14 cellular contexts compared by ENCODE assay signal in the genomic region with DNA sequence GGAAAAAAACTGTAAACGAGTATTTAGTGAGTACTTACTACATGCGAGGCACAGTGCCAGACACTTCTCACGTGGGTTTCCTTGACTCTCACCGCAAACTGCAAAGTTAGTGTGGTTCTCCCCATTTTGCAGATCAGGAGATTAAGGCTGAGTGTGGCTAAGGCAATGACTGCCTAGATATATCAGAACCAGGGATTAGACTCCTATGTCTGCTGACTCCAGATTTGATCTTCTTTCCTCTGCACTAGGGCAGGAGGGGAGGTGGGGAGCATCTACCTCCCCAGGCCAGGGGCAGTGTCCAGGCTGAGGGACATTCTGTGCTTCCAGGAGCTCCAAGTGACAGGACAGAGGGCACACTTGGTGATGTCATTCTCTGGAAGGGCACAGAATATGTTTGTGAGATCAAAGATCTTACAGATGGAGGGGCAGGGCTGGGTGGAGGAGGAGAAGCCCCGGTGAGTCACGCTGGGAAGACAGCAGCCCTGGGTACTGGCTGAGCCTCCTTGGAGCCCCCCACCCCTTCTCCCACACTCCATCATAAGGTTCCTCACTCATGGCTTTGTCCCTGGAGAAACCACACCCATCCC.
DNase-seq lines count a peak whose midpoint lies in the region; ATAC-seq, FAIRE-seq and TF ChIP-seq lines count a peak whose summit lies in the region.
"Had no signal": no experiment of that assay in that cellular context is flagged by ENCODE, and none has a peak within 500 bp of the region (broad histone marks: within the 10 kb centered on the region; RNA-seq: fewer than 3 reads in every experiment).

No MANE protein-coding gene starts in this region.

- FAIRE-seq in endothelial cell of umbilical vein (lab: Jason Lieb, UNC) (peak; percentile 49), H54 (lab: Jason Lieb, UNC) (no peak)

- H3K9me3 ChIP-seq in endothelial cell of umbilical vein (replicated peaks; ENCODE audit: control insufficient read depth, insufficient read depth, low read length) = no peaks in the 10 kb centered on the region
- H3K9me3 ChIP-seq: neutrophil, tibial artery had no signal

- H3K4me3 ChIP-seq in endothelial cell of umbilical vein (replicated peaks in 1 of 3; ENCODE audit: insufficient read depth in 1 of 3, low read depth in 1 of 3, low read length in 3 of 3) = no peak overlapping the region
- H3K4me3 ChIP-seq: tibial artery had no signal

- ATAC-seq in natural killer cell treated with Interleukin-12 subunit alpha and Interleukin-12 subunit beta and Interleukin-15 and Interleukin-18, amount 100 ng/mL, for 72 hours = peak; percentile 17 to 44
- no peak for ATAC-seq in GM21367 (IDR thresholded peaks at IDR 0.05; ENCODE audit: unreplicated experiment)

- H3K36me3 ChIP-seq in endothelial cell of umbilical vein (ENCODE audit: control insufficient read depth in 2 of 2, extremely low read depth in 1 of 2, insufficient read depth in 2 of 2, low read length in 2 of 2) = no peaks in the 10 kb centered on the region
- H3K36me3 ChIP-seq: neutrophil, tibial artery had no signal

- H3K79me2 ChIP-seq in endothelial cell of umbilical vein (ENCODE audit: control insufficient read depth, insufficient read depth, low read length) = no peaks in the 10 kb centered on the region

- dilution Hi-C loops in endothelial cell of umbilical vein (cut with MboI; ENCODE audit: extremely low pct_ligation_motif_present, low sequenced_read_pairs) = no loop called here

- peak overlapping the region; percentile 81 for H2AFZ ChIP-seq in endothelial cell of umbilical vein (ENCODE audit: low read depth, low read length)

- peaks cover 0 to 14% of the 10 kb centered on the region in 2 donors for H3K27me3 Mint-ChIP-seq in natural killer cell treated with Interleukin-12 subunit alpha and Interleukin-12 subunit beta and Interleukin-15 and Interleukin-18, amount 100 ng/mL, for 72 hours

- POLR2A ChIA-PET in endothelial cell of umbilical vein (lab: Charles Lee) = no interaction called here

- no TSS peak for BruUV-seq in endothelial cell of umbilical vein (replicated peaks; lab: Mats Ljungman, UMichigan)

- H3K36me3 Mint-ChIP-seq in natural killer cell treated with Interleukin-12 subunit alpha and Interleukin-12 subunit beta and Interleukin-15 and Interleukin-18, amount 100 ng/mL, for 72 hours = no peaks in the 10 kb centered on the region

- no peak for TF ChIP-seq CTCF in endothelial cell of umbilical vein (IDR thresholded peaks at IDR 0.05; ENCODE audit: extremely low read depth in 1 of 2, insufficient read depth in 1 of 2, low read depth in 1 of 2, low read length in 2 of 2)

- H3K27me3 ChIP-seq in endothelial cell of umbilical vein (ENCODE audit: control insufficient read depth in 2 of 2, insufficient read depth in 2 of 2, low read length in 2 of 2) = no peaks in the 10 kb centered on the region
- H3K27me3 ChIP-seq: neutrophil, tibial artery had no signal

- CTCF ChIA-PET in endothelial cell of umbilical vein (lab: Charles Lee) = no interaction called here

- no peaks in the 10 kb centered on the region for H3K9me3 Mint-ChIP-seq in natural killer cell treated with Interleukin-12 subunit alpha and Interleukin-12 subunit beta and Interleukin-15 and Interleukin-18, amount 100 ng/mL, for 72 hours

- no peak overlapping the region for H3K27ac ChIP-seq in endothelial cell of umbilical vein (ENCODE audit: insufficient read depth, low read depth, low read length)
- H3K27ac ChIP-seq: neutrophil, tibial artery, VCaP had no signal

- H3K4me1 ChIP-seq in endothelial cell of umbilical vein (ENCODE audit: control insufficient read depth, extremely low read depth, insufficient read depth, low read length) = peaks cover 9% of the 10 kb centered on the region

- intact Hi-C loops in endothelial cell of umbilical vein (cut with micrococcal nuclease) = no loop called here

- DNase-seq in A172 (ENCODE audit: low spot score) (peak; percentile 33), HT1080 (ENCODE audit: low read depth) (peak; percentile 71), endothelial cell of umbilical vein (ENCODE audit: low read depth, low spot score) (no peak), SKM-1 (lab: John Stamatoyannopoulos, UW; ENCODE audit: unreplicated experiment) (no peak), pons (ENCODE audit: low spot score) (no peak), H54 (ENCODE audit: insufficient read length, low spot score) (no peak)
- DNase-seq in natural killer cell treated with Interleukin-12 subunit alpha and Interleukin-12 subunit beta and Interleukin-15 and Interleukin-18, amount 100 ng/mL, for 72 hours (ENCODE audit: low spot score) = no peak
- DNase-seq: activated naive CD4-positive, alpha-beta T cell treated with anti-CD3 and anti-CD28 coated beads, Interleukin-2, amount 50 U/mL, for 16 hours; KG1; left ventricle myocardium superior had no signal

- TF ChIP-seq POLR2A in endothelial cell of umbilical vein (IDR thresholded peaks at IDR 0.05; ENCODE audit: low read depth, low read length) (no peak), H54 (IDR thresholded peaks at IDR 0.05; ENCODE audit: low read depth, low read length) (no peak)

- H4K20me1 ChIP-seq in endothelial cell of umbilical vein (replicated peaks; ENCODE audit: control insufficient read depth, extremely low read depth, insufficient read depth, low read length) = no peaks in the 10 kb centered on the region

- no peak overlapping the region for H3K27ac Mint-ChIP-seq in natural killer cell treated with Interleukin-12 subunit alpha and Interleukin-12 subunit beta and Interleukin-15 and Interleukin-18, amount 100 ng/mL, for 72 hours

- H3K9ac ChIP-seq in endothelial cell of umbilical vein (replicated peaks; ENCODE audit: extremely low read depth, insufficient read depth, low read length) = no peak overlapping the region

- H3K4me3 Mint-ChIP-seq in natural killer cell treated with Interleukin-12 subunit alpha and Interleukin-12 subunit beta and Interleukin-15 and Interleukin-18, amount 100 ng/mL, for 72 hours = no peak overlapping the region

- H3K9me1 ChIP-seq in endothelial cell of umbilical vein (replicated peaks; ENCODE audit: control insufficient read depth, extremely low read depth, insufficient read depth, low read length) = no peaks in the 10 kb centered on the region

- peaks cover 6 to 9% of the 10 kb centered on the region in 2 donors for H3K4me1 Mint-ChIP-seq in natural killer cell treated with Interleukin-12 subunit alpha and Interleukin-12 subunit beta and Interleukin-15 and Interleukin-18, amount 100 ng/mL, for 72 hours (ENCODE audit: low read depth in 2 of 2)

- no peak overlapping the region for H3K4me2 ChIP-seq in endothelial cell of umbilical vein (ENCODE audit: insufficient read depth, low read length)

TF ChIP-seq in endothelial cell of umbilical vein, 7 proteins besides CTCF, POLR2A, EP300 and RAD21:
- no peak for TF ChIP-seq POLR2AphosphoS5 (IDR thresholded peaks at IDR 0.05; ENCODE audit: insufficient read depth, low read depth, low read length)
- no peak for TF ChIP-seq EZH2 (IDR thresholded peaks at IDR 0.05; ENCODE audit: borderline replicate concordance, low read depth, low read length, severe bottlenecking)
- no peak for TF ChIP-seq GATA2 (IDR thresholded peaks at IDR 0.05; ENCODE audit: insufficient read depth, insufficient read length, low read depth, low read length)
- no peak for TF ChIP-seq JUN (IDR thresholded peaks at IDR 0.05; ENCODE audit: borderline replicate concordance, insufficient read depth, insufficient read length, low read depth)
- no peak for TF ChIP-seq MYC (IDR thresholded peaks at IDR 0.05; ENCODE audit: low read depth, low read length)
- TF ChIP-seq, protein P1, sequence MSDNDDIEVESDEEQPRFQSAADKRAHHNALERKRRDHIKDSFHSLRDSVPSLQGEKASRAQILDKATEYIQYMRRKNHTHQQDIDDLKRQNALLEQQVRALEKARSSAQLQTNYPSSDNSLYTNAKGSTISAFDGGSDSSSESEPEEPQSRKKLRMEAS (IDR thresholded peaks at IDR 0.05; ENCODE audit: insufficient read depth, insufficient read length) = no peak
- TF ChIP-seq FOS (IDR thresholded peaks at IDR 0.05; ENCODE audit: borderline replicate concordance, insufficient read depth, low read length) = no peak
TF ChIP-seq in endothelial cell of umbilical vein: peak in this region for 0.

Comparison
In these comparisons a context has a peak if more than half of its experiments do, and no peak if none do; other contexts are left out.
1. DNase-seq: peak in A172 (single experiment) and HT1080 (single experiment); none in endothelial cell of umbilical vein (single experiment), natural killer cell treated with Interleukin-12 subunit alpha and Interleukin-12 subunit beta and Interleukin-15 and Interleukin-18, amount 100 ng/mL, for 72 hours (single experiment), SKM-1 (single experiment), pons (single experiment) and H54 (single experiment).